In the genomic region with DNA sequence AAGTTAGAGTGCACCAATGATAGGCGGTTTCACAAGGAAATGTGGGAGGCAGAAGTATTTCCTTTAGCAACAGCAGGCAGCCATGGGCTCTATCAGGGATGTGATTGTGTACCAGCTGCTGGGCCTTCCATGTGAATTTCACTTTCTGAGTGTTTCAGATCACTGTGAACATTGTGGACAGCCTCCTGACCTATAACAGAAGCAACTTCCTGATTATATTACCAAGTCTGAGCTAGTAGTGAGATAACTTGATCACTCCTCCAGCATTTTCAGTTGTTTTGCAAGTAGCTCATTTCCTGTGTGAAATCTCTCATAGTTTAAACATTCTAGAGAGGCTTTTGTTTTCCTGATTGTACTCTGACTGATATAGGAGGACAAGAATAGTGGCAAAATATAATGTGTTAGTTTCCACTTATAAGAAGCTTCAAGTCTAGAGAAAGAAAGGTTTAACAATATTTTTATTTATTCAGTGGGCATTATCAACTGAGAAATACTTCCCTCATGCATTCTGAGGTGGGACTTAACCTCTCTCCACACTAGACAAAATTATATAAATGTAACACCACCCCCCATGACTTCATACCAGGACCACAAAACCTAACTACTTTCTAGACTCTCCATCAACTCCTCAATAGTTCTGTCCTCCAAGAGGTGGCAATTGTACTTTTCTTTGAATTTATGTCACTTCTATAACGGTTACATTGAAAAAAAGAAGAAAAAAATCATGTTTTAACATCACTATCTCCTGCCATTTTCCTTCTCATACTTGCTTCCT, we compare ENCODE assay signal across 24 cellular contexts.
A peak's percentile ranks its signal among the peaks of the same experiment; 100 is the strongest.
DNase-seq lines count a peak whose midpoint lies in the region; ATAC-seq and TF ChIP-seq lines count a peak whose summit lies in the region.
"Had no signal": no experiment of that assay in that cellular context is flagged by ENCODE, and none has a peak within 500 bp of the region (broad histone marks: within the 10 kb centered on the region; RNA-seq: fewer than 3 reads in every experiment).

No MANE protein-coding gene starts in this region.

- ATAC-seq in RWPE2 (ENCODE audit: low read depth) (0 out of 3 replicates have a peak, but pooled peaks have one; percentile 12), HG03571 (IDR thresholded peaks at IDR 0.05; ENCODE audit: unreplicated experiment) (no peak), GM18505 (IDR thresholded peaks at IDR 0.05; ENCODE audit: unreplicated experiment) (no peak)
- peak; percentile 86 for ATAC-seq in effector memory CD8-positive, alpha-beta T cell (replicated peaks)
- ATAC-seq: activated CD8-positive, alpha-beta T cell treated with anti-CD3 and anti-CD28 coated beads for 36 hours; foreskin keratinocyte; left colon; T-cell had no signal

- H3K79me2 ChIP-seq in GM23248 (ENCODE audit: insufficient read depth): no peaks in the 10 kb centered on the region
- H3K79me2 ChIP-seq in mammary epithelial cell (ENCODE audit: insufficient read depth, low read length): no peaks in the 10 kb centered on the region

- H3K27me3 Mint-ChIP-seq in effector memory CD8-positive, alpha-beta T cell: no peaks in the 10 kb centered on the region
- H3K27me3 Mint-ChIP-seq: activated B cell treated with CpG ODN at 0.5 μM for 24 hours; activated CD8-positive, alpha-beta T cell treated with anti-CD3 and anti-CD28 coated beads for 36 hours; B cell; central memory CD8-positive, alpha-beta T cell; T-cell had no signal

- no peak for TF ChIP-seq CTCF in RWPE2 (IDR thresholded peaks at IDR 0.05; ENCODE audit: poor library complexity, severe bottlenecking)
- TF ChIP-seq CTCF in mammary epithelial cell (conservative IDR thresholded peaks at IDR 0.05 in 1 of 2, IDR thresholded peaks at IDR 0.05 in 1 of 2; ENCODE audit: extremely low read depth in 1 of 2, insufficient read depth in 1 of 2, low read depth in 1 of 2, low read length in 2 of 2): no peak

- WGBS in GM23248 (ENCODE audit: low coverage in 1 of 2, low lambda C conversion rate in 2 of 2, missing lambda C conversion rate in 2 of 2), 2 experiments: 34 to 45% methylated on average over 2 of the region's 2 CpGs
- 64% methylated on average over 2 of the region's 2 CpGs for WGBS in mammary epithelial cell (ENCODE audit: low coverage, missing lambda C conversion rate)

- CTCF ChIA-PET in mammary epithelial cell (lab: Charles Lee; ENCODE audit: low non-redundant PET): no interaction called here

- H3K4me3 ChIP-seq in GM23248: no peak overlapping the region
- H3K4me3 ChIP-seq in RWPE2 (ENCODE audit: severe bottlenecking): no peak overlapping the region
- no peak overlapping the region for H3K4me3 ChIP-seq in mammary epithelial cell (replicated peaks in 1 of 3; ENCODE audit: insufficient read depth in 1 of 3, low read depth in 2 of 3, low read length in 3 of 3)
- H3K4me3 ChIP-seq: skin epidermis, testis had no signal

- dilution Hi-C loops in mammary epithelial cell (cut with HindIII; ENCODE audit: low sequenced_read_pairs): no loop called here

- H3K9me3 Mint-ChIP-seq in effector memory CD8-positive, alpha-beta T cell: peaks cover 7 to 36% of the 10 kb centered on the region in 2 donors

- in situ Hi-C loops in GM23248 (cut with MboI): no loop called here
- in situ Hi-C loops in mammary epithelial cell (cut with MboI; ENCODE audit: low sequenced_read_pairs in 2 of 2): no loop called here

- H3K9ac ChIP-seq in GM23248 (no peak overlapping the region), mammary epithelial cell (ENCODE audit: insufficient read depth, low read length) (no peak overlapping the region)

- peak overlapping the region in 1 of 2 donors; percentile 49 for H3K4me3 Mint-ChIP-seq in effector memory CD8-positive, alpha-beta T cell
- H3K4me3 Mint-ChIP-seq: activated B cell treated with CpG ODN at 0.5 μM for 24 hours; activated CD8-positive, alpha-beta T cell treated with anti-CD3 and anti-CD28 coated beads for 36 hours; activated T-helper 1 cell treated with anti-CD3 and anti-CD28 coated beads, Interleukin-12 subunit alpha, Interleukin-12 subunit beta, Interleukin-2, Interleukin-4 antibody, amounts not matched to agents 30 ng/mL and 10 ng/mL and 1 ng/mL, durations not matched to agents 14 hours and 24 hours and 36 hours; B cell; central memory CD8-positive, alpha-beta T cell; T-cell had no signal

- H3K27me3 ChIP-seq in GM23248 (replicated peaks; ENCODE audit: insufficient read depth): no peaks in the 10 kb centered on the region
- no peaks in the 10 kb centered on the region for H3K27me3 ChIP-seq in RWPE2 (ENCODE audit: insufficient read depth, poor library complexity, severe bottlenecking)
- no peaks in the 10 kb centered on the region for H3K27me3 ChIP-seq in mammary epithelial cell (ENCODE audit: insufficient read depth, low read length)
- H3K27me3 ChIP-seq: foreskin keratinocyte, testis had no signal

- no peaks in the 10 kb centered on the region for H3K36me3 Mint-ChIP-seq in effector memory CD8-positive, alpha-beta T cell (ENCODE audit: insufficient read depth)
- H3K36me3 Mint-ChIP-seq: T-cell had no signal

- H3F3A ChIP-seq in GM23248 (ENCODE audit: insufficient read depth): no peaks in the 10 kb centered on the region

- H3K4me1 ChIP-seq in GM23248 (ENCODE audit: insufficient read depth) (no peaks in the 10 kb centered on the region), RWPE2 (ENCODE audit: insufficient read depth, poor library complexity, severe bottlenecking) (no peaks in the 10 kb centered on the region), mammary epithelial cell (ENCODE audit: insufficient read depth, low read length) (no peaks in the 10 kb centered on the region)
- H3K4me1 ChIP-seq: foreskin keratinocyte, testis had no signal

- no peaks in the 10 kb centered on the region for H3K9me2 ChIP-seq in GM23248 (ENCODE audit: insufficient read depth)

- peak; percentile 1 for DNase-seq in GM23248
- DNase-seq in RWPE2 (ENCODE audit: low spot score): no peak
- no peak for DNase-seq in effector memory CD8-positive, alpha-beta T cell
- DNase-seq in non-pigmented ciliary epithelial cell (ENCODE audit: low read depth): peak; percentile 58
- no peak for DNase-seq in HPDE6-E6E7 (ENCODE audit: extremely low spot score)
- no peak for DNase-seq in mammary epithelial cell
- DNase-seq: activated B cell treated with CpG ODN at 0.5 μM for 24 hours; activated CD8-positive, alpha-beta T cell treated with anti-CD3 and anti-CD28 coated beads for 36 hours; Calu3; foreskin keratinocyte; KBM-7; left colon; NCI-H1417; NCI-H2171 treated with DMSO at 0.1 percent for 48 hours; NCI-H82; RPMI8226; T-cell; testis had no signal

- H3K27ac Mint-ChIP-seq in effector memory CD8-positive, alpha-beta T cell: peak overlapping the region in 1 of 2 donors; percentile 49
- H3K27ac Mint-ChIP-seq: activated B cell treated with CpG ODN at 0.5 μM for 24 hours; activated CD8-positive, alpha-beta T cell treated with anti-CD3 and anti-CD28 coated beads for 36 hours; activated T-helper 1 cell treated with anti-CD3 and anti-CD28 coated beads, Interleukin-12 subunit alpha, Interleukin-12 subunit beta, Interleukin-2, Interleukin-4 antibody, amounts not matched to agents 30 ng/mL and 10 ng/mL and 1 ng/mL, durations not matched to agents 14 hours and 24 hours and 36 hours; B cell had no signal

- H4K20me1 ChIP-seq in GM23248 (ENCODE audit: insufficient read depth) (no peaks in the 10 kb centered on the region), mammary epithelial cell (ENCODE audit: insufficient read depth, low read length) (no peaks in the 10 kb centered on the region)

- TF ChIP-seq POLR2A in GM18505 (IDR thresholded peaks at IDR 0.05; ENCODE audit: borderline replicate concordance, extremely low read depth, insufficient read depth, insufficient read length): no peak

- H3K36me3 ChIP-seq in GM23248 (ENCODE audit: low read depth) (no peaks in the 10 kb centered on the region), RWPE2 (ENCODE audit: low read depth) (no peaks in the 10 kb centered on the region), mammary epithelial cell (ENCODE audit: insufficient read depth, low read length) (no peaks in the 10 kb centered on the region)

- H3K4me2 ChIP-seq in GM23248 (ENCODE audit: unreplicated experiment) (no peak overlapping the region), mammary epithelial cell (ENCODE audit: insufficient read depth, low read depth, low read length) (no peak overlapping the region)

- H3K9me3 ChIP-seq in GM23248 (ENCODE audit: low read depth): no peaks in the 10 kb centered on the region
- H3K9me3 ChIP-seq in RWPE2 (ENCODE audit: severe bottlenecking): no peaks in the 10 kb centered on the region
- H3K9me3 ChIP-seq in mammary epithelial cell (replicated peaks; ENCODE audit: insufficient read depth, low read length): peaks cover 3% of the 10 kb centered on the region
- H3K9me3 ChIP-seq: testis had no signal

- intact Hi-C loops in mammary epithelial cell (cut with micrococcal nuclease): no loop called here

- peaks cover 0 to 6% of the 10 kb centered on the region in 2 donors for H3K4me1 Mint-ChIP-seq in effector memory CD8-positive, alpha-beta T cell (ENCODE audit: low read depth in 2 of 2)
- H3K4me1 Mint-ChIP-seq: activated B cell treated with CpG ODN at 0.5 μM for 24 hours; B cell; central memory CD8-positive, alpha-beta T cell; T-cell had no signal

- H3K27ac ChIP-seq in GM23248 (no peak overlapping the region), RWPE2 (ENCODE audit: poor library complexity, severe bottlenecking) (no peak overlapping the region), mammary epithelial cell (ENCODE audit: insufficient read depth, low read depth, low read length) (no peak overlapping the region)
- H3K27ac ChIP-seq: foreskin keratinocyte, skin epidermis, testis had no signal

- peak overlapping the region; percentile 30; the same call in 1 of the 2 replicates for H2AFZ ChIP-seq in GM23248
- no peak overlapping the region for H2AFZ ChIP-seq in mammary epithelial cell (ENCODE audit: low read depth, low read length)

- no TSS peak for BruUV-seq in mammary epithelial cell (replicated peaks; lab: Mats Ljungman, UMichigan)

Comparison
In these comparisons a context has a peak if more than half of its experiments do, and no peak if none do; other contexts are left out.
1. DNase-seq: peak in GM23248 (single experiment) and non-pigmented ciliary epithelial cell (single experiment); none in RWPE2 (single experiment), effector memory CD8-positive, alpha-beta T cell (0 of 3), HPDE6-E6E7 (single experiment) and mammary epithelial cell (single experiment).
2. ATAC-seq: peak in RWPE2 (single experiment) and effector memory CD8-positive, alpha-beta T cell (single experiment); none in HG03571 (single experiment) and GM18505 (single experiment).